In the genomic region with DNA sequence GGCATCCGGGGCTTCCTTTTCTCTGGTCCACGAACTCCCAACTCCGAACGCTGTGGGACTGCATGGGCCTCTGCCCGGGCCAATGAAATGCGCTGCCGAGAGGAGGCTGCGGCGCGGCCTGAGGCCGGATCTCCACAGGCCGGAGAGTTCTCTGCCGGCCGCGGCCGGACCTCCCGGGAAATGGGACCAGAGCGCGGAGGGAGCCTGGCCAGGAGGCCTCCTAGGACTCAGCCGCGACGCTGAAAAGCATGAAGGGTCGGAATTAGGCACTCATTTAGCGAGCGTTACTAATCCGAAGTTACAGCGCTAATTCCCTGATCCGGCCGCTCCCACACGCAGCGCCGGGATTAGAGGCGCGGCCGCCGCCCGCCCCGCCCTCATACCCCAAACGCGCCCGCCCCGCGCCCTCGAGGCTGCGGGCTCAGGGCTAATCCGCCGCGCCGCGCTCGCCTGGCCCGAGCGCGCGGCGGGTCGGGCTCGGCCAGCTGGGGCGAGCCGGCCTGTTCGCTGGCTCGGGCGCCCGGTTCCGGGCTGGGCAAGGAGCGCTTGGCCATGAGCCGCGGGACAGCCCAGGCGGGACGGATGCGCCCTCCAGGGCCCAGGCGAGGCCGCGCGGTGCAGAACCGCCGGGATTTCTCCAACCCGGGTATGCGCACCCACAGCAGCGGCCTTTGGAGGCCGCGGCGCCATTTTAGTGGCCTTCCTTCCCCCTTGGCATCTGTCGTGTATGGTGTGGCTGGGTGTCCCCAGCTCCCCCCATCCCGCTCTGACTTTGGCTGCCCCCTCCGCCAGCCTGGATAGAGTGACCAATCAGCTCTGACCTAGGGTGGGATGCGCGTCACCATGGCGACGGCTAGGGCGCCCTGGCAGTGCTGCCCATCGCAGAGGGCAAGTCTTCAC, we compare ENCODE assay signal across 1 cellular context.
TF ChIP-seq lines count a peak whose summit lies in the region.

No MANE protein-coding gene starts in this region.

TF ChIP-seq in H1, 55 proteins besides CTCF, POLR2A, EP300 and RAD21 (continued from another document):
- TF ChIP-seq, protein P1, sequence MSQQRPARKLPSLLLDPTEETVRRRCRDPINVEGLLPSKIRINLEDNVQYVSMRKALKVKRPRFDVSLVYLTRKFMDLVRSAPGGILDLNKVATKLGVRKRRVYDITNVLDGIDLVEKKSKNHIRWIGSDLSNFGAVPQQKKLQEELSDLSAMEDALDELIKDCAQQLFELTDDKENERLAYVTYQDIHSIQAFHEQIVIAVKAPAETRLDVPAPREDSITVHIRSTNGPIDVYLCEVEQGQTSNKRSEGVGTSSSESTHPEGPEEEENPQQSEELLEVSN (IDR thresholded peaks at IDR 0.05), result peak; percentile 1; the same call in 1 of the 2 replicates
- TF ChIP-seq SP2 (IDR thresholded peaks at IDR 0.05; ENCODE audit: low read length) (no peak), KDM4A (IDR thresholded peaks at IDR 0.05; ENCODE audit: low read depth, low read length, severe bottlenecking) (peak; percentile 59), JUND (IDR thresholded peaks at IDR 0.05; ENCODE audit: low read length) (no peak), KDM1A (IDR thresholded peaks at IDR 0.05; ENCODE audit: borderline replicate concordance, low read length) (no peak), SUZ12 (IDR thresholded peaks at IDR 0.05; ENCODE audit: low read length) (peak; percentile 89), GABPA (IDR thresholded peaks at IDR 0.05; ENCODE audit: borderline replicate concordance, insufficient read depth, low read length) (no peak), ASH2L (IDR thresholded peaks at IDR 0.05; ENCODE audit: low read length) (peak; percentile 25), EZH2 (IDR thresholded peaks at IDR 0.05; ENCODE audit: low read depth, low read length, severe bottlenecking) (peak; percentile 92), POU5F1 (IDR thresholded peaks at IDR 0.05; ENCODE audit: low read depth, low read length) (no peak), TBP (IDR thresholded peaks at IDR 0.05; ENCODE audit: low read depth, low read length) (no peak), YY1 (IDR thresholded peaks at IDR 0.05; ENCODE audit: low read depth, low read length) (peak; percentile 61; the same call in 1 of the 2 replicates)
- TF ChIP-seq, protein P2, sequence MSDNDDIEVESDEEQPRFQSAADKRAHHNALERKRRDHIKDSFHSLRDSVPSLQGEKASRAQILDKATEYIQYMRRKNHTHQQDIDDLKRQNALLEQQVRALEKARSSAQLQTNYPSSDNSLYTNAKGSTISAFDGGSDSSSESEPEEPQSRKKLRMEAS (IDR thresholded peaks at IDR 0.05), result peak; percentile 9; the same call in 1 of the 2 replicates
